ENCODE assay signal across 21 cellular contexts in the genomic region with DNA sequence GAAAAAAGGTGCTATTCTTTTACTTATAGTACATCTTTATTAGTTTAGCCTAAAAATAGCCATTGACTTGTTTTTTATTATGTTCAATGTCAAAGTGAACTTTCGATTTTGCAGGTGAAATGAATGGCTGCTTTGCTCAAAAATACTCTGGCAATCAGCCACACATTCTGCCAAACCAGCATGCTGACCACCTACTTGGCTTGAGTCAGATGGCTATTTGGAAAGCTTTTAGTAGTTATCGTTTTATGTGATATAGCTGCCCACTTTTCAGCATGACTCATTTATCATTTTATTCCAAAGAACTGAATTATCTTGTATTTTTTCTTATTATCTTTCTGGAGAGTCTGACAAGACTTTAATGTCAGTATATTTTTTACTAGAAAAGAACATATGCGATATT.
DNase-seq lines count a peak whose midpoint lies in the region; ATAC-seq and TF ChIP-seq lines count a peak whose summit lies in the region.
"Had no signal": no experiment of that assay in that cellular context is flagged by ENCODE, and none has a peak within 500 bp of the region (broad histone marks: within the 10 kb centered on the region; RNA-seq: fewer than 3 reads in every experiment).

No MANE protein-coding gene starts in this region.

- whole genome bisulfite sequencing in ovary, 3 donors, result 18 to 25% (median 19%) methylated on average over 3 of the region's 3 CpGs

- H3K4me3 Mint-ChIP-seq in natural killer cell, result no peak overlapping the region
- H3K4me3 Mint-ChIP-seq: CD14-positive monocyte, HFFc6 had no signal

- H3K4me3 ChIP-seq in AG09309 (ENCODE audit: control insufficient read depth, low read depth, low read length) (no peak overlapping the region), astrocyte of the cerebellum (ENCODE audit: low read depth, low read length) (no peak overlapping the region), fibroblast of villous mesenchyme (ENCODE audit: low read depth, low read length) (no peak overlapping the region), ovary (no peak overlapping the region)

- H3K36me3 Mint-ChIP-seq in natural killer cell, result no peaks in the 10 kb centered on the region
- H3K36me3 Mint-ChIP-seq: CD14-positive monocyte had no signal

- H3K27ac Mint-ChIP-seq in natural killer cell, result no peak overlapping the region
- H3K27ac Mint-ChIP-seq: CD14-positive monocyte, HFFc6 had no signal

- no peak for TF ChIP-seq POLR2A in ovary (IDR thresholded peaks at IDR 0.05)

- ATAC-seq in stimulated activated naive CD8-positive, alpha-beta T cell treated with anti-CD3 and anti-CD28 coated beads, Interleukin-15, Interleukin-2, amounts not matched to agents 100 U/mL and 50 U/mL, for 24 hours, result no peak
- ATAC-seq in natural killer cell, result no peak
- ATAC-seq: HepG2 had no signal

- TF ChIP-seq EP300 in ovary (IDR thresholded peaks at IDR 0.05), result no peak

- no peaks in the 10 kb centered on the region for H3K27me3 Mint-ChIP-seq in natural killer cell (ENCODE audit: low read depth in 2 of 2)

- no peak for TF ChIP-seq CTCF in AG09309 (IDR thresholded peaks at IDR 0.05; ENCODE audit: control insufficient read depth, insufficient read depth, low read depth, low read length, missing control alignments)
- no peak for TF ChIP-seq CTCF in astrocyte of the cerebellum (IDR thresholded peaks at IDR 0.05; ENCODE audit: low read depth, low read length, missing control alignments)
- no peak for TF ChIP-seq CTCF in fibroblast of villous mesenchyme (IDR thresholded peaks at IDR 0.05; ENCODE audit: insufficient read depth, low read depth, low read length)
- no peak for TF ChIP-seq CTCF in natural killer cell (IDR thresholded peaks at IDR 0.05)
- no peak for TF ChIP-seq CTCF in ovary (IDR thresholded peaks at IDR 0.05)

- peaks cover 3 to 7% of the 10 kb centered on the region in 2 donors for H3K9me3 Mint-ChIP-seq in natural killer cell
- H3K9me3 Mint-ChIP-seq: HFFc6 had no signal

- H3K27ac ChIP-seq in ovary, result no peak overlapping the region

- intact Hi-C loops in natural killer cell (cut with micrococcal nuclease), result no loop called here
- intact Hi-C loops in ovary (cut with DNase I), result no loop called here

- H3K4me1 ChIP-seq in ovary (ENCODE audit: insufficient read depth), result no peaks in the 10 kb centered on the region

- H3K36me3 ChIP-seq in ovary, result no peaks in the 10 kb centered on the region

- in situ Hi-C loops in astrocyte of the cerebellum (cut with HindIII; ENCODE audit: low sequenced_read_pairs), result no loop called here

- no peaks in the 10 kb centered on the region for H3K27me3 ChIP-seq in ovary

- DNase-seq in AG09309 (ENCODE audit: low read depth) (peak; percentile 4), NCI-H226 (peak; percentile 44), astrocyte of the cerebellum (ENCODE audit: low read depth) (peak; percentile 76), fibroblast of villous mesenchyme (ENCODE audit: low read depth) (peak; percentile 2), NCI-H2029 (lab: John Stamatoyannopoulos, UW) (no peak), natural killer cell (no peak), ovary (no peak)
- no peak for DNase-seq in stimulated activated naive CD8-positive, alpha-beta T cell treated with anti-CD3 and anti-CD28 coated beads, Interleukin-15, Interleukin-2, amounts not matched to agents 100 U/mL and 50 U/mL, for 24 hours
- DNase-seq: ACHN, AML-193, DMS 273 treated with DMSO at 0.1 percent for 48 hours, DND-41, H7, HFFc6, KBM-7, NCI-H1417 treated with DMSO at 0.1 percent for 48 hours, NCI-H187 treated with DMSO at 0.1 percent for 48 hours, NCI-H526 treated with DMSO at 0.1 percent for 48 hours, SHP77 treated with DMSO at 0.1 percent for 48 hours had no signal

- H3K4me1 Mint-ChIP-seq in natural killer cell, result no peaks in the 10 kb centered on the region
- H3K4me1 Mint-ChIP-seq: CD14-positive monocyte had no signal

- no peaks in the 10 kb centered on the region for H3K9me3 ChIP-seq in ovary

Comparison
In these comparisons a context has a peak if more than half of its experiments do, and no peak if none do; other contexts are left out.
1. DNase-seq: peak in AG09309 (single experiment), NCI-H226 (single experiment), astrocyte of the cerebellum (single experiment) and fibroblast of villous mesenchyme (single experiment); none in stimulated activated naive CD8-positive, alpha-beta T cell treated with anti-CD3 and anti-CD28 coated beads, Interleukin-15, Interleukin-2, amounts not matched to agents 100 U/mL and 50 U/mL, for 24 hours (single experiment), NCI-H2029 (single experiment), natural killer cell (single experiment) and ovary (0 of 5).